In the genomic region with DNA sequence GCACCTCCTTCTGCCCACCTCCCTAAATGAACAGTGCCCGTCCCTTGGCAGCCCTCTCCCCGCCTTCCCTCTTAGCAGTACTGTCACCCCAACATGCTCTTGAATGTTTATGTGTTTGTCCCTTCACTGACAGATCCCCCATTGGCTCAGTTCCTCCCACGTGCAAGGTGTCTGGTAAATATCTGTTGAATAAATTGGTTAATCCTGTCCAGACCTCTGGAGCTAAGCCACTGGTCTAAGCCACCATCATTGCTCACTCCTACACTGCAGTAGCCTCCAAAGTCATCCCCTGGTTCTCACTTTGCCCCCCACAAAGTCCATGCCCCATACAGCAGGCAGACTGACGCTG, we compare ENCODE assay signal across 17 cellular contexts. TPM values are rescaled to one million over a fixed set of nuclear protein-coding genes. Genes with fewer than 3 reads are reported as not detected.
DNase-seq lines count a peak whose midpoint lies in the region; ATAC-seq, FAIRE-seq and TF ChIP-seq lines count a peak whose summit lies in the region.
"Had no signal": no experiment of that assay in that cellular context is flagged by ENCODE, and none has a peak within 500 bp of the region (broad histone marks: within the 10 kb centered on the region; RNA-seq: fewer than 3 reads in every experiment).

No MANE protein-coding gene starts in this region.

- TF ChIP-seq CTCF in SK-N-SH (IDR thresholded peaks at IDR 0.05): no peak
- TF ChIP-seq CTCF in HFFc6 (IDR thresholded peaks at IDR 0.05): peak; percentile 8; the same call in 1 of the 2 replicates
- no peak for TF ChIP-seq CTCF in bronchial epithelial cell (IDR thresholded peaks at IDR 0.05; ENCODE audit: insufficient read depth, low read length, severe bottlenecking)

- peak in 1 of 2 experiments; percentile 22; a peak in 1 of 4 replicates for TF ChIP-seq EP300 in SK-N-SH (IDR thresholded peaks at IDR 0.05; ENCODE audit: borderline replicate concordance in 1 of 2, low read depth in 1 of 2, low read length in 1 of 2)

- H3K9me3 Mint-ChIP-seq in HFFc6: peaks cover 9% of the 10 kb centered on the region

- no peak overlapping the region for H3K4me3 ChIP-seq in SK-N-SH (ENCODE audit: low read depth in 2 of 2, low read length in 1 of 2)
- no peak overlapping the region for H3K4me3 ChIP-seq in bronchial epithelial cell (ENCODE audit: low read depth, low read length)
- H3K4me3 ChIP-seq: BLaER1 treated with 17β-estradiol and CSF1 and Interleukin-3, amounts not matched to agents 10 nM and 100 nM; GM23248; HAP-1 had no signal

- no peaks in the 10 kb centered on the region for H3K27me3 ChIP-seq in SK-N-SH (ENCODE audit: insufficient read depth)
- no peaks in the 10 kb centered on the region for H3K27me3 ChIP-seq in bronchial epithelial cell (ENCODE audit: control insufficient read depth, insufficient read depth, low read length)
- H3K27me3 ChIP-seq: BLaER1 treated with 17β-estradiol and CSF1 and Interleukin-3, amounts not matched to agents 10 nM and 100 nM had no signal

- CTCF ChIA-PET in SK-N-SH (lab: Yijun Ruan, JAX): interaction anchor here (0.7 to 12.9 kb wide), 21 partner anchors 7 to 553 kb away, joined by 3 to 248 read pairs (median 5); partner anchors contain the start of genes MAN2B2 and MRFAP1

- ATAC-seq in SK-N-SH treated with all-trans-retinoic acid at 6 μM for 48 hours (no peak; the same call in 2 of the 3 replicates), HG03354 (IDR thresholded peaks at IDR 0.05; ENCODE audit: poor library complexity, severe bottlenecking, unreplicated experiment) (no peak)

- H3K4me2 ChIP-seq in SK-N-SH: no peak overlapping the region

- peaks cover 4% of the 10 kb centered on the region; the same call in 1 of the 2 replicates for H3K36me3 Mint-ChIP-seq in HFFc6 (ENCODE audit: low read depth)
- H3K36me3 Mint-ChIP-seq: CD4-positive, CD25-positive, alpha-beta regulatory T cell had no signal

- H3K4me1 ChIP-seq in SK-N-SH (ENCODE audit: control insufficient read depth in 1 of 2, insufficient read depth in 2 of 2, low read depth in 1 of 2, low read length in 1 of 2): peaks cover 0 to 20% of the 10 kb centered on the region in 2 experiments; a peak in 1 of 4 replicates
- H3K4me1 ChIP-seq: HAP-1 had no signal

- H3K36me3 ChIP-seq in SK-N-SH (replicated peaks in 1 of 2; ENCODE audit: control insufficient read depth in 1 of 2, insufficient read depth in 2 of 2, low read length in 1 of 2) (no peaks in the 10 kb centered on the region), bronchial epithelial cell (ENCODE audit: control insufficient read depth, insufficient read depth, low read length) (no peaks in the 10 kb centered on the region)
- H3K36me3 ChIP-seq: BLaER1 treated with 17β-estradiol and CSF1 and Interleukin-3, amounts not matched to agents 10 nM and 100 nM; HAP-1 had no signal

- no peak overlapping the region for H3K9ac ChIP-seq in SK-N-SH
- H3K9ac ChIP-seq: BLaER1 treated with 17β-estradiol and CSF1 and Interleukin-3, amounts not matched to agents 10 nM and 100 nM; GM23248 had no signal

- H2AFZ ChIP-seq in SK-N-SH (ENCODE audit: low read depth): no peak overlapping the region
- H2AFZ ChIP-seq: GM23248 had no signal

- POLR2A ChIA-PET in SK-N-SH (lab: Yijun Ruan, JAX): interaction anchor here (1.2 to 1.7 kb wide), 2 partner anchors 26 to 94 kb away, joined by 3 to 6 read pairs; partner anchors contain the start of gene MAN2B2

- H3K27ac ChIP-seq in SK-N-SH (ENCODE audit: low read depth in 2 of 2, low read length in 1 of 2): 0 out of 4 replicates have a peak overlapping the region, but pooled peaks of 1 of the 2 experiments have one; percentile 31
- H3K27ac ChIP-seq: BLaER1 treated with 17β-estradiol and CSF1 and Interleukin-3, amounts not matched to agents 10 nM and 100 nM; GM23248; HL-60 had no signal

- H3K79me2 ChIP-seq in SK-N-SH (ENCODE audit: insufficient read depth): no peaks in the 10 kb centered on the region

- WGBS in SK-N-SH (ENCODE audit: low lambda C conversion rate): 16% methylated on average over 4 of the region's 4 CpGs

- H3K9me2 ChIP-seq in SK-N-SH: no peaks in the 10 kb centered on the region

- no peaks in the 10 kb centered on the region for H3F3A ChIP-seq in SK-N-SH (replicated peaks; ENCODE audit: insufficient read depth)

- TF ChIP-seq RAD21 in SK-N-SH (IDR thresholded peaks at IDR 0.05; ENCODE audit: low read length): no peak

- H3K4me1 Mint-ChIP-seq in HFFc6 (ENCODE audit: low read depth): no peaks in the 10 kb centered on the region
- H3K4me1 Mint-ChIP-seq: CD4-positive, CD25-positive, alpha-beta regulatory T cell had no signal

- peak; percentile 62 for DNase-seq in SK-N-SH
- no peak for DNase-seq in HFFc6
- DNase-seq in bronchial epithelial cell (ENCODE audit: low read depth): no peak
- DNase-seq in SIG-M5 (lab: John Stamatoyannopoulos, UW): no peak
- DNase-seq in NCI-H774 (lab: John Stamatoyannopoulos, UW): no peak
- DNase-seq in activated CD4-positive, alpha-beta T cell treated with anti-CD3 and anti-CD28 coated beads, Interleukin-2, amount 50 U/mL, for 4 hours: no peak
- DNase-seq: CD4-positive, CD25-positive, alpha-beta regulatory T cell; CD8-positive, alpha-beta memory T cell had no signal

- H3K4me3 Mint-ChIP-seq in HFFc6: no peak overlapping the region
- H3K4me3 Mint-ChIP-seq: CD4-positive, CD25-positive, alpha-beta regulatory T cell; CD8-positive, alpha-beta memory T cell had no signal

- H4K20me1 ChIP-seq in SK-N-SH (ENCODE audit: insufficient read depth): 0 out of 2 replicates have a peak, but pooled peaks cover 3% of the 10 kb centered on the region

- FAIRE-seq in bronchial epithelial cell (lab: Jason Lieb, UNC): peak; percentile 58
- FAIRE-seq: D721Med, G401.6, GM12891 had no signal

- H3K27me3 Mint-ChIP-seq in HFFc6 (ENCODE audit: insufficient read depth): peaks cover 28% of the 10 kb centered on the region

- no peak overlapping the region for H3K27ac Mint-ChIP-seq in HFFc6
- H3K27ac Mint-ChIP-seq: CD4-positive, CD25-positive, alpha-beta regulatory T cell; CD8-positive, alpha-beta memory T cell had no signal

- H3K9me3 ChIP-seq in SK-N-SH: no peaks in the 10 kb centered on the region
- H3K9me3 ChIP-seq: HAP-1 had no signal

TF ChIP-seq in SK-N-SH, 30 proteins besides CTCF, POLR2A, EP300 and RAD21 (continues in another document):
- TF ChIP-seq REST (IDR thresholded peaks at IDR 0.05; ENCODE audit: low read depth, low read length) (no peak), MXI1 (IDR thresholded peaks at IDR 0.05; ENCODE audit: low read depth, low read length) (peak; percentile 59), NRF1 (IDR thresholded peaks at IDR 0.05; ENCODE audit: low read depth, low read length) (no peak)

TF ChIP-seq in SK-N-SH treated with all-trans-retinoic acid at 6 μM for 48 hours, 23 proteins besides CTCF, POLR2A, EP300 and RAD21:
- TF ChIP-seq SNAI2 (CRISPR knock-in tag; IDR thresholded peaks at IDR 0.05): no peak
- TF ChIP-seq, protein P1, sequence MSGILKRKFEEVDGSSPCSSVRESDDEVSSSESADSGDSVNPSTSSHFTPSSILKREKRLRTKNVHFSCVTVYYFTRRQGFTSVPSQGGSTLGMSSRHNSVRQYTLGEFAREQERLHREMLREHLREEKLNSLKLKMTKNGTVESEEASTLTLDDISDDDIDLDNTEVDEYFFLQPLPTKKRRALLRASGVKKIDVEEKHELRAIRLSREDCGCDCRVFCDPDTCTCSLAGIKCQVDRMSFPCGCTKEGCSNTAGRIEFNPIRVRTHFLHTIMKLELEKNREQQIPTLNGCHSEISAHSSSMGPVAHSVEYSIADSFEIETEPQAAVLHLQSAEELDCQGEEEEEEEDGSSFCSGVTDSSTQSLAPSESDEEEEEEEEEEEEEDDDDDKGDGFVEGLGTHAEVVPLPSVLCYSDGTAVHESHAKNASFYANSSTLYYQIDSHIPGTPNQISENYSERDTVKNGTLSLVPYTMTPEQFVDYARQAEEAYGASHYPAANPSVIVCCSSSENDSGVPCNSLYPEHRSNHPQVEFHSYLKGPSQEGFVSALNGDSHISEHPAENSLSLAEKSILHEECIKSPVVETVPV (CRISPR knock-in tag; IDR thresholded peaks at IDR 0.05): no peak
- TF ChIP-seq, protein P2, sequence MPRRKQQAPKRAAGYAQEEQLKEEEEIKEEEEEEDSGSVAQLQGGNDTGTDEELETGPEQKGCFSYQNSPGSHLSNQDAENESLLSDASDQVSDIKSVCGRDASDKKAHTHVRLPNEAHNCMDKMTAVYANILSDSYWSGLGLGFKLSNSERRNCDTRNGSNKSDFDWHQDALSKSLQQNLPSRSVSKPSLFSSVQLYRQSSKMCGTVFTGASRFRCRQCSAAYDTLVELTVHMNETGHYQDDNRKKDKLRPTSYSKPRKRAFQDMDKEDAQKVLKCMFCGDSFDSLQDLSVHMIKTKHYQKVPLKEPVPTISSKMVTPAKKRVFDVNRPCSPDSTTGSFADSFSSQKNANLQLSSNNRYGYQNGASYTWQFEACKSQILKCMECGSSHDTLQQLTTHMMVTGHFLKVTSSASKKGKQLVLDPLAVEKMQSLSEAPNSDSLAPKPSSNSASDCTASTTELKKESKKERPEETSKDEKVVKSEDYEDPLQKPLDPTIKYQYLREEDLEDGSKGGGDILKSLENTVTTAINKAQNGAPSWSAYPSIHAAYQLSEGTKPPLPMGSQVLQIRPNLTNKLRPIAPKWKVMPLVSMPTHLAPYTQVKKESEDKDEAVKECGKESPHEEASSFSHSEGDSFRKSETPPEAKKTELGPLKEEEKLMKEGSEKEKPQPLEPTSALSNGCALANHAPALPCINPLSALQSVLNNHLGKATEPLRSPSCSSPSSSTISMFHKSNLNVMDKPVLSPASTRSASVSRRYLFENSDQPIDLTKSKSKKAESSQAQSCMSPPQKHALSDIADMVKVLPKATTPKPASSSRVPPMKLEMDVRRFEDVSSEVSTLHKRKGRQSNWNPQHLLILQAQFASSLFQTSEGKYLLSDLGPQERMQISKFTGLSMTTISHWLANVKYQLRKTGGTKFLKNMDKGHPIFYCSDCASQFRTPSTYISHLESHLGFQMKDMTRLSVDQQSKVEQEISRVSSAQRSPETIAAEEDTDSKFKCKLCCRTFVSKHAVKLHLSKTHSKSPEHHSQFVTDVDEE (CRISPR knock-in tag; IDR thresholded peaks at IDR 0.05): no peak

RNA-seq across cellular contexts. Expression of gene MAN2B2, which starts 26.1 kb away (rescaled TPM):
- 18.5 and 24.9 TPM in 2 replicates for polyA plus RNA-seq in SK-N-SH (2012; rRNA removed)
- 12.5 and 18.6 TPM in 2 replicates for polyA plus RNA-seq in SK-N-SH (2012; cell fraction: cytosol; rRNA removed)
- polyA plus RNA-seq in SK-N-SH (2012; cell fraction: nucleus; rRNA removed): 30.0 and 30.3 TPM in 2 replicates
- 10 to 100 TPM; 35.8 to 44.5 (median 40.5) TPM for total RNA-seq in HFFc6 (2021; fragmentation: NEBNext Ultra II Directional; extraction: Animal tissue kit (Norgen Biotek cat#: 25700))
- 4.7 and 8.3 TPM in 2 replicates for total RNA-seq in bronchial epithelial cell
